In genomic region chr16:2003827-2004641, GRCh38 we compare ENCODE assay signal across 1 cellular context.
TF ChIP-seq lines count a peak whose summit lies in the region.

No MANE protein-coding gene starts in this region.

TF ChIP-seq in GM12878, 131 proteins besides CTCF, POLR2A, EP300 and RAD21 (continues in another document):
- 0 out of 2 replicates have a peak, but pooled peaks have one; percentile 15 for TF ChIP-seq NR2C1 (IDR thresholded peaks at IDR 0.05)
- TF ChIP-seq BHLHE40 (IDR thresholded peaks at IDR 0.05; ENCODE audit: borderline replicate concordance in 1 of 2, low read depth in 2 of 2, low read length in 1 of 2) = peak; percentile 46 to 47; a peak in 2 of 4 replicates
- no peak for TF ChIP-seq SMAD1 (IDR thresholded peaks at IDR 0.05; ENCODE audit: low read depth, partially characterized antibody)
- TF ChIP-seq ZNF622 (IDR thresholded peaks at IDR 0.05) = no peak
- TF ChIP-seq TCF3 (IDR thresholded peaks at IDR 0.05; ENCODE audit: borderline replicate concordance, insufficient read depth, low read depth, low read length) = 0 out of 2 replicates have a peak, but pooled peaks have one; percentile 56
- no peak for TF ChIP-seq POLR2AphosphoS5 (IDR thresholded peaks at IDR 0.05; ENCODE audit: low read length)
- 0 out of 3 replicates have a peak, but pooled peaks have one; percentile 32 for TF ChIP-seq POU2F2 (IDR thresholded peaks at IDR 0.05; ENCODE audit: borderline replicate concordance, low read depth, low read length)
- no peak for TF ChIP-seq PML (IDR thresholded peaks at IDR 0.05; ENCODE audit: low read length)
- peak; percentile 66; the same call in 1 of the 2 replicates for TF ChIP-seq NR2F1 (conservative IDR thresholded peaks at IDR 0.05)
- TF ChIP-seq SREBF2 (IDR thresholded peaks at IDR 0.05; ENCODE audit: low read length) = no peak
- TF ChIP-seq CBX5 (IDR thresholded peaks at IDR 0.05; ENCODE audit: low read depth) = no peak
- TF ChIP-seq, protein P1, sequence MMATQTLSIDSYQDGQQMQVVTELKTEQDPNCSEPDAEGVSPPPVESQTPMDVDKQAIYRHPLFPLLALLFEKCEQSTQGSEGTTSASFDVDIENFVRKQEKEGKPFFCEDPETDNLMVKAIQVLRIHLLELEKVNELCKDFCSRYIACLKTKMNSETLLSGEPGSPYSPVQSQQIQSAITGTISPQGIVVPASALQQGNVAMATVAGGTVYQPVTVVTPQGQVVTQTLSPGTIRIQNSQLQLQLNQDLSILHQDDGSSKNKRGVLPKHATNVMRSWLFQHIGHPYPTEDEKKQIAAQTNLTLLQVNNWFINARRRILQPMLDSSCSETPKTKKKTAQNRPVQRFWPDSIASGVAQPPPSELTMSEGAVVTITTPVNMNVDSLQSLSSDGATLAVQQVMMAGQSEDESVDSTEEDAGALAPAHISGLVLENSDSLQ (IDR thresholded peaks at IDR 0.05) = peak; percentile 83
- no peak for TF ChIP-seq MAX (IDR thresholded peaks at IDR 0.05; ENCODE audit: low read depth, low read length)
- TF ChIP-seq ZBTB33 (IDR thresholded peaks at IDR 0.05) = no peak
- TF ChIP-seq FOXK2 (IDR thresholded peaks at IDR 0.05) = no peak
- no peak for TF ChIP-seq IKZF2 (IDR thresholded peaks at IDR 0.05)
- TF ChIP-seq CREM (IDR thresholded peaks at IDR 0.05; ENCODE audit: low read depth) = no peak
- TF ChIP-seq MEF2B (IDR thresholded peaks at IDR 0.05; ENCODE audit: partially characterized antibody, poor library complexity, severe bottlenecking) = no peak
- no peak for TF ChIP-seq CEBPB (IDR thresholded peaks at IDR 0.05; ENCODE audit: borderline replicate concordance in 1 of 2, low read depth in 2 of 2, low read length in 2 of 2)
- no peak for TF ChIP-seq TARDBP (IDR thresholded peaks at IDR 0.05; ENCODE audit: borderline replicate concordance)
- no peak for TF ChIP-seq GABPA (IDR thresholded peaks at IDR 0.05; ENCODE audit: low read depth)
- no peak for TF ChIP-seq NFXL1 (IDR thresholded peaks at IDR 0.05; ENCODE audit: borderline replicate concordance)
- no peak; the same call in 1 of the 2 replicates for TF ChIP-seq ZNF207 (IDR thresholded peaks at IDR 0.05; ENCODE audit: borderline replicate concordance)
- 0 out of 2 replicates have a peak, but pooled peaks have one; percentile 18 for TF ChIP-seq LARP7 (IDR thresholded peaks at IDR 0.05)
- no peak for TF ChIP-seq ZNF24 (IDR thresholded peaks at IDR 0.05)
- TF ChIP-seq YY1 (IDR thresholded peaks at IDR 0.05; ENCODE audit: low read depth, low read length) = peak; percentile 83
- TF ChIP-seq PRDM15 (CRISPR knock-in tag; IDR thresholded peaks at IDR 0.05) = no peak
- TF ChIP-seq RB1 (IDR thresholded peaks at IDR 0.05; ENCODE audit: borderline replicate concordance) = peak; percentile 40; the same call in 1 of the 2 replicates
- TF ChIP-seq, protein P2, sequence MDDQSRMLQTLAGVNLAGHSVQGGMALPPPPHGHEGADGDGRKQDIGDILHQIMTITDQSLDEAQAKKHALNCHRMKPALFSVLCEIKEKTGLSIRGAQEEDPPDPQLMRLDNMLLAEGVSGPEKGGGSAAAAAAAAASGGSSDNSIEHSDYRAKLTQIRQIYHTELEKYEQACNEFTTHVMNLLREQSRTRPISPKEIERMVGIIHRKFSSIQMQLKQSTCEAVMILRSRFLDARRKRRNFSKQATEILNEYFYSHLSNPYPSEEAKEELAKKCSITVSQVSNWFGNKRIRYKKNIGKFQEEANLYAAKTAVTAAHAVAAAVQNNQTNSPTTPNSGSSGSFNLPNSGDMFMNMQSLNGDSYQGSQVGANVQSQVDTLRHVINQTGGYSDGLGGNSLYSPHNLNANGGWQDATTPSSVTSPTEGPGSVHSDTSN (IDR thresholded peaks at IDR 0.05; ENCODE audit: insufficient replicate concordance, low read depth, low read length) = peak; percentile 43
- no peak for TF ChIP-seq BMI1 (IDR thresholded peaks at IDR 0.05; ENCODE audit: borderline replicate concordance)
- TF ChIP-seq TCF7 (IDR thresholded peaks at IDR 0.05; ENCODE audit: borderline replicate concordance) = no peak
- TF ChIP-seq TBL1XR1 (IDR thresholded peaks at IDR 0.05; ENCODE audit: low read depth, low read length) = no peak
- no peak for TF ChIP-seq SPI1 (IDR thresholded peaks at IDR 0.05; ENCODE audit: borderline replicate concordance, insufficient read depth, low read depth, low read length)
- TF ChIP-seq E2F4 (IDR thresholded peaks at IDR 0.05; ENCODE audit: low read depth, low read length) = no peak
- no peak for TF ChIP-seq MEF2A (IDR thresholded peaks at IDR 0.05; ENCODE audit: insufficient read depth, low read depth, low read length)
- TF ChIP-seq ZBTB11 (CRISPR knock-in tag; IDR thresholded peaks at IDR 0.05) = no peak
- TF ChIP-seq, protein P3, sequence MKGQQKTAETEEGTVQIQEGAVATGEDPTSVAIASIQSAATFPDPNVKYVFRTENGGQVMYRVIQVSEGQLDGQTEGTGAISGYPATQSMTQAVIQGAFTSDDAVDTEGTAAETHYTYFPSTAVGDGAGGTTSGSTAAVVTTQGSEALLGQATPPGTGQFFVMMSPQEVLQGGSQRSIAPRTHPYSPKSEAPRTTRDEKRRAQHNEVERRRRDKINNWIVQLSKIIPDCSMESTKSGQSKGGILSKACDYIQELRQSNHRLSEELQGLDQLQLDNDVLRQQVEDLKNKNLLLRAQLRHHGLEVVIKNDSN (IDR thresholded peaks at IDR 0.05; ENCODE audit: borderline replicate concordance, extremely low read length, insufficient read depth, low read depth, low read length) = no peak
- TF ChIP-seq ESRRA (IDR thresholded peaks at IDR 0.05; ENCODE audit: low read length) = peak; percentile 51; the same call in 1 of the 2 replicates
- TF ChIP-seq NRF1 (conservative IDR thresholded peaks at IDR 0.05; ENCODE audit: low read depth, low read length) = no peak
- peak; percentile 75 for TF ChIP-seq SP1 (IDR thresholded peaks at IDR 0.05; ENCODE audit: low read depth, low read length)
- TF ChIP-seq ZNF384 (IDR thresholded peaks at IDR 0.05; ENCODE audit: borderline replicate concordance, low read depth, low read length) = no peak
- TF ChIP-seq, protein P4, sequence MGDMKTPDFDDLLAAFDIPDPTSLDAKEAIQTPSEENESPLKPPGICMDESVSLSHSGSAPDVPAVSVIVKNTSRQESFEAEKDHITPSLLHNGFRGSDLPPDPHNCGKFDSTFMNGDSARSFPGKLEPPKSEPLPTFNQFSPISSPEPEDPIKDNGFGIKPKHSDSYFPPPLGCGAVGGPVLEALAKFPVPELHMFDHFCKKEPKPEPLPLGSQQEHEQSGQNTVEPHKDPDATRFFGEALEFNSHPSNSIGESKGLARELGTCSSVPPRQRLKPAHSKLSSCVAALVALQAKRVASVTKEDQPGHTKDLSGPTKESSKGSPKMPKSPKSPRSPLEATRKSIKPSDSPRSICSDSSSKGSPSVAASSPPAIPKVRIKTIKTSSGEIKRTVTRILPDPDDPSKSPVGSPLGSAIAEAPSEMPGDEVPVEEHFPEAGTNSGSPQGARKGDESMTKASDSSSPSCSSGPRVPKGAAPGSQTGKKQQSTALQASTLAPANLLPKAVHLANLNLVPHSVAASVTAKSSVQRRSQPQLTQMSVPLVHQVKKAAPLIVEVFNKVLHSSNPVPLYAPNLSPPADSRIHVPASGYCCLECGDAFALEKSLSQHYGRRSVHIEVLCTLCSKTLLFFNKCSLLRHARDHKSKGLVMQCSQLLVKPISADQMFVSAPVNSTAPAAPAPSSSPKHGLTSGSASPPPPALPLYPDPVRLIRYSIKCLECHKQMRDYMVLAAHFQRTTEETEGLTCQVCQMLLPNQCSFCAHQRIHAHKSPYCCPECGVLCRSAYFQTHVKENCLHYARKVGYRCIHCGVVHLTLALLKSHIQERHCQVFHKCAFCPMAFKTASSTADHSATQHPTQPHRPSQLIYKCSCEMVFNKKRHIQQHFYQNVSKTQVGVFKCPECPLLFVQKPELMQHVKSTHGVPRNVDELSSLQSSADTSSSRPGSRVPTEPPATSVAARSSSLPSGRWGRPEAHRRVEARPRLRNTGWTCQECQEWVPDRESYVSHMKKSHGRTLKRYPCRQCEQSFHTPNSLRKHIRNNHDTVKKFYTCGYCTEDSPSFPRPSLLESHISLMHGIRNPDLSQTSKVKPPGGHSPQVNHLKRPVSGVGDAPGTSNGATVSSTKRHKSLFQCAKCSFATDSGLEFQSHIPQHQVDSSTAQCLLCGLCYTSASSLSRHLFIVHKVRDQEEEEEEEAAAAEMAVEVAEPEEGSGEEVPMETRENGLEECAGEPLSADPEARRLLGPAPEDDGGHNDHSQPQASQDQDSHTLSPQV (IDR thresholded peaks at IDR 0.05) = no peak
- TF ChIP-seq SIN3A (IDR thresholded peaks at IDR 0.05; ENCODE audit: low read depth, low read length) = 0 out of 2 replicates have a peak, but pooled peaks have one; percentile 32
- TF ChIP-seq ZBED1 (IDR thresholded peaks at IDR 0.05; ENCODE audit: borderline replicate concordance) = no peak
- TF ChIP-seq SMARCA5 (IDR thresholded peaks at IDR 0.05) = peak; percentile 79; the same call in 1 of the 2 replicates
- 0 out of 2 replicates have a peak, but pooled peaks have one; percentile 27 for TF ChIP-seq IKZF1 (conservative IDR thresholded peaks at IDR 0.05)
- no peak for TF ChIP-seq HDAC2 (IDR thresholded peaks at IDR 0.05)
- no peak for TF ChIP-seq JUND (IDR thresholded peaks at IDR 0.05; ENCODE audit: low read depth, low read length)
- TF ChIP-seq NBN (IDR thresholded peaks at IDR 0.05) = 0 out of 2 replicates have a peak, but pooled peaks have one; percentile 34
- no peak for TF ChIP-seq YBX1 (IDR thresholded peaks at IDR 0.05)
- TF ChIP-seq SUPT20H (IDR thresholded peaks at IDR 0.05; ENCODE audit: borderline replicate concordance, control insufficient read depth, low read depth, low read length) = no peak
